1 cellular context compared by ENCODE assay signal in the genomic region with DNA sequence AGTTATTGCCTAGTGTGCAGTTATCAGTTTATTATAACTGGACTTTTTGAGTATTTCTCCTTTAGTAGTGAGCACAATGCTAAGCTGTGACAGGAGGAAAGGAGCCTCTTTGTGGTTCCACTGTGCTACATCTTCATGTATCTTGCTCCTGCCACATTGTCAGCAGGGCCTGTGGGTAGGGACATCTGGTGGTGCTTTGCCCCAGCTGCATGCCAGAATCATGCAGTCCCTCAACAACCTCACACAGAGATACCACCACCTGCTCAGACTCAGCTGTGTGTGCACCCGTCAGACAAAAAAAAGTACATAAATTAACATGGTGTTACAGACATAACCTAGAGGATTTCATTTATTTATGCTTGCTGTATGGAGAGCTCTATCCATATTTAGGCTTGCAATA.
TF ChIP-seq lines count a peak whose summit lies in the region.

No MANE protein-coding gene starts in this region.

TF ChIP-seq in GM12878, 131 proteins besides CTCF, POLR2A, EP300 and RAD21:
- TF ChIP-seq, protein P1, sequence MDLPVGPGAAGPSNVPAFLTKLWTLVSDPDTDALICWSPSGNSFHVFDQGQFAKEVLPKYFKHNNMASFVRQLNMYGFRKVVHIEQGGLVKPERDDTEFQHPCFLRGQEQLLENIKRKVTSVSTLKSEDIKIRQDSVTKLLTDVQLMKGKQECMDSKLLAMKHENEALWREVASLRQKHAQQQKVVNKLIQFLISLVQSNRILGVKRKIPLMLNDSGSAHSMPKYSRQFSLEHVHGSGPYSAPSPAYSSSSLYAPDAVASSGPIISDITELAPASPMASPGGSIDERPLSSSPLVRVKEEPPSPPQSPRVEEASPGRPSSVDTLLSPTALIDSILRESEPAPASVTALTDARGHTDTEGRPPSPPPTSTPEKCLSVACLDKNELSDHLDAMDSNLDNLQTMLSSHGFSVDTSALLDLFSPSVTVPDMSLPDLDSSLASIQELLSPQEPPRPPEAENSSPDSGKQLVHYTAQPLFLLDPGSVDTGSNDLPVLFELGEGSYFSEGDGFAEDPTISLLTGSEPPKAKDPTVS (IDR thresholded peaks at IDR 0.05; ENCODE audit: low read depth, low read length) = no peak
- no peak for TF ChIP-seq EZH2 (IDR thresholded peaks at IDR 0.05; ENCODE audit: borderline replicate concordance, control insufficient read depth, low read depth, low read length)
- no peak for TF ChIP-seq GABPA (IDR thresholded peaks at IDR 0.05; ENCODE audit: low read depth)
- no peak for TF ChIP-seq CEBPB (IDR thresholded peaks at IDR 0.05; ENCODE audit: borderline replicate concordance in 1 of 2, low read depth in 2 of 2, low read length in 2 of 2)
- peak; percentile 35; the same call in 1 of the 2 replicates for TF ChIP-seq SMC3 (IDR thresholded peaks at IDR 0.05; ENCODE audit: borderline replicate concordance, low read length)
- no peak for TF ChIP-seq NFYA (IDR thresholded peaks at IDR 0.05; ENCODE audit: borderline replicate concordance, low read depth, low read length)
- TF ChIP-seq TCF3 (IDR thresholded peaks at IDR 0.05; ENCODE audit: borderline replicate concordance, insufficient read depth, low read depth, low read length) = 0 out of 2 replicates have a peak, but pooled peaks have one; percentile 15
- TF ChIP-seq TCF12 (IDR thresholded peaks at IDR 0.05; ENCODE audit: low read depth, low read length) = no peak
- TF ChIP-seq CREM (IDR thresholded peaks at IDR 0.05; ENCODE audit: low read depth) = no peak
- TF ChIP-seq YY1 (IDR thresholded peaks at IDR 0.05; ENCODE audit: low read depth, low read length) = no peak
- peak; percentile 36; the same call in 1 of the 2 replicates for TF ChIP-seq RUNX3 (IDR thresholded peaks at IDR 0.05; ENCODE audit: low read length)
- TF ChIP-seq MTA3 (IDR thresholded peaks at IDR 0.05; ENCODE audit: borderline replicate concordance, low read length) = no peak
- TF ChIP-seq, protein P2, sequence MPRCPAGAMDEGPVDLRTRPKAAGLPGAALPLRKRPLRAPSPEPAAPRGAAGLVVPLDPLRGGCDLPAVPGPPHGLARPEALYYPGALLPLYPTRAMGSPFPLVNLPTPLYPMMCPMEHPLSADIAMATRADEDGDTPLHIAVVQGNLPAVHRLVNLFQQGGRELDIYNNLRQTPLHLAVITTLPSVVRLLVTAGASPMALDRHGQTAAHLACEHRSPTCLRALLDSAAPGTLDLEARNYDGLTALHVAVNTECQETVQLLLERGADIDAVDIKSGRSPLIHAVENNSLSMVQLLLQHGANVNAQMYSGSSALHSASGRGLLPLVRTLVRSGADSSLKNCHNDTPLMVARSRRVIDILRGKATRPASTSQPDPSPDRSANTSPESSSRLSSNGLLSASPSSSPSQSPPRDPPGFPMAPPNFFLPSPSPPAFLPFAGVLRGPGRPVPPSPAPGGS (IDR thresholded peaks at IDR 0.05; ENCODE audit: borderline replicate concordance, insufficient read depth, low read depth, low read length, poor library complexity, severe bottlenecking) = no peak
- TF ChIP-seq, protein P3, sequence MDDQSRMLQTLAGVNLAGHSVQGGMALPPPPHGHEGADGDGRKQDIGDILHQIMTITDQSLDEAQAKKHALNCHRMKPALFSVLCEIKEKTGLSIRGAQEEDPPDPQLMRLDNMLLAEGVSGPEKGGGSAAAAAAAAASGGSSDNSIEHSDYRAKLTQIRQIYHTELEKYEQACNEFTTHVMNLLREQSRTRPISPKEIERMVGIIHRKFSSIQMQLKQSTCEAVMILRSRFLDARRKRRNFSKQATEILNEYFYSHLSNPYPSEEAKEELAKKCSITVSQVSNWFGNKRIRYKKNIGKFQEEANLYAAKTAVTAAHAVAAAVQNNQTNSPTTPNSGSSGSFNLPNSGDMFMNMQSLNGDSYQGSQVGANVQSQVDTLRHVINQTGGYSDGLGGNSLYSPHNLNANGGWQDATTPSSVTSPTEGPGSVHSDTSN (IDR thresholded peaks at IDR 0.05; ENCODE audit: insufficient replicate concordance, low read depth, low read length) = no peak
- no peak for TF ChIP-seq BMI1 (IDR thresholded peaks at IDR 0.05; ENCODE audit: borderline replicate concordance)
TF ChIP-seq in GM12878: peak in this region for 3.
